In the genomic region with DNA sequence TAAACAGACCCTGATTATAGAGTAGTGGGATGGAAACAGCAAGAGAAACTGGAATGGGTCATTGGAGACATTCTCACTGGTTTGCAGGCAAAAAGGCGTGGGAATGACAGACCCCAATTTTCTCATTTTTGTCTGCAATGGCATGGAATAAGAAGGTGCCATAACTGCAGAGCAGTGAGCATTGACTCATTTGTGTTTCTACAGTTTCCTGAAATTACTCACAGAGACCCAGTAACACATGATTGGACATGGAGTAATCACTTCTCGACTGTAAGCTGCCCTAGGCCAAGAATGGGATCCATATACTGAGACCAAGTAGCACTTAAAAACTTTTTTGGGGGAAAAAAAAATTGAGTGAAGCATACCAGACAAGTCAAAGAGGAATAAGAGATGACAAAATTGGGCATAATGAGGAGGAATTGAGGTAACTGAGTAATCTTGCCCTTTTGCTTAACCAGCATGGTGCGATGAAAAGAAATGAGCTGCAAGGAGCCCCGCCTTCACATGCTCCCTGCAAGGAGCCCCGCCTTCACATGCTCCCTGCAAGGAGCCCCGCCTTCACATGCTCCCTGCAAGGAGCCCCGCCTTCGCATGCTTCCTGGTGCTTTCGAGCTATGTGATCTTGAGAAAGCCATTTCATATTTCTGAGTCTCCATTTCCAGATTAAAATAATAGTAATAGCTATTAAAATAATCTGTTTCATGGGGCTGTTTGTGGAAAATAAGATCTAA, we compare ENCODE assay signal across 9 cellular contexts. TPM values are rescaled to one million over a fixed set of nuclear protein-coding genes. Genes with fewer than 3 reads are reported as not detected.
DNase-seq lines count a peak whose midpoint lies in the region; ATAC-seq and TF ChIP-seq lines count a peak whose summit lies in the region.
"Had no signal": no experiment of that assay in that cellular context is flagged by ENCODE, and none has a peak within 500 bp of the region (broad histone marks: within the 10 kb centered on the region; RNA-seq: fewer than 3 reads in every experiment).

No MANE protein-coding gene starts in this region.

- H3K79me2 ChIP-seq in MM.1S (ENCODE audit: low read length) = no peaks in the 10 kb centered on the region

- DNase-seq in MM.1S (no peak), renal cortical epithelial cell (ENCODE audit: low read depth) (peak; percentile 84), NCI-H446 (lab: John Stamatoyannopoulos, UW) (no peak), NCI-H345 treated with DMSO at 0.1 percent for 48 hours (lab: John Stamatoyannopoulos, UW; ENCODE audit: unreplicated experiment) (no peak), NCI-H1436 (lab: John Stamatoyannopoulos, UW) (no peak), SIG-M5 (lab: John Stamatoyannopoulos, UW) (no peak)
- DNase-seq in activated naive CD4-positive, alpha-beta T cell treated with anti-CD3 and anti-CD28 coated beads, Interleukin-2, amount 50 U/mL, for 72 hours (ENCODE audit: low spot score in 2 of 2) = peak in 1 of 2 donors; percentile 21

- H3K9me3 Mint-ChIP-seq in activated naive CD4-positive, alpha-beta T cell treated with anti-CD3 and anti-CD28 coated beads, Interleukin-2, amount 50 U/mL, for 72 hours = no peaks in the 10 kb centered on the region

- H3K4me2 ChIP-seq in MM.1S (ENCODE audit: low read depth, low read length) = peak overlapping the region; percentile 73

- 0 out of 2 replicates have a peak overlapping the region, but pooled peaks have one; percentile 17 for H2AFZ ChIP-seq in MM.1S (ENCODE audit: low read length)

- H3K4me3 ChIP-seq in MM.1S (ENCODE audit: low read length) = peak overlapping the region; percentile 35

- ATAC-seq in GM18909 (IDR thresholded peaks at IDR 0.05; ENCODE audit: poor library complexity, unreplicated experiment) = peak; percentile 28
- ATAC-seq in activated naive CD4-positive, alpha-beta T cell treated with anti-CD3 and anti-CD28 coated beads, Interleukin-2, amount 50 U/mL, for 72 hours = peak; percentile 88 to 90

- H3K27me3 ChIP-seq in MM.1S (replicated peaks; ENCODE audit: insufficient read depth, low read length) = no peaks in the 10 kb centered on the region

- peak overlapping the region; percentile 28 to 93 for H3K27ac Mint-ChIP-seq in activated naive CD4-positive, alpha-beta T cell treated with anti-CD3 and anti-CD28 coated beads, Interleukin-2, amount 50 U/mL, for 72 hours

- H3K36me3 ChIP-seq in MM.1S (replicated peaks; ENCODE audit: insufficient read depth, low read length) = no peaks in the 10 kb centered on the region

- H4K20me1 ChIP-seq in MM.1S (ENCODE audit: insufficient read depth, low read length) = no peaks in the 10 kb centered on the region

- H3K36me3 Mint-ChIP-seq in activated naive CD4-positive, alpha-beta T cell treated with anti-CD3 and anti-CD28 coated beads, Interleukin-2, amount 50 U/mL, for 72 hours = no peaks in the 10 kb centered on the region

- no peaks in the 10 kb centered on the region for H3K9me3 ChIP-seq in MM.1S (replicated peaks; ENCODE audit: insufficient read depth, low read length)

- peak overlapping the region; percentile 36; the same call in 1 of the 2 replicates for H3K27ac ChIP-seq in MM.1S (ENCODE audit: low read length)
- H3K27ac ChIP-seq: HL-60 had no signal

- no peak for TF ChIP-seq CTCF in MM.1S (IDR thresholded peaks at IDR 0.05; ENCODE audit: low read length)

- H3K4me1 ChIP-seq in MM.1S (ENCODE audit: low read length) = peaks cover 8% of the 10 kb centered on the region

- no peaks in the 10 kb centered on the region for H3K9me2 ChIP-seq in MM.1S (replicated peaks; ENCODE audit: insufficient read depth, low read length)

- peaks cover 9% of the 10 kb centered on the region for H3F3A ChIP-seq in MM.1S (ENCODE audit: insufficient read depth, low read length)

- no peak overlapping the region for H3K9ac ChIP-seq in MM.1S (ENCODE audit: low read length)

RNA-seq across cellular contexts. Expression of a gene that starts 44.2 kb away (rescaled TPM):
- 1 to 10 TPM in 1 of 2 donors, under 1 TPM in 1; 0.68 to 1.9 TPM for total RNA-seq in activated naive CD4-positive, alpha-beta T cell treated with anti-CD3 and anti-CD28 coated beads, Interleukin-2, amount 50 U/mL, for 72 hours
- 11.8 and 38.0 TPM in 2 replicates for total RNA-seq in renal cortical epithelial cell

RNA-seq across cellular contexts. Expression of a gene that starts 51.1 kb away (rescaled TPM):
- total RNA-seq in activated naive CD4-positive, alpha-beta T cell treated with anti-CD3 and anti-CD28 coated beads, Interleukin-2, amount 50 U/mL, for 72 hours = 10 to 100 TPM; 30.9 to 34.0 TPM
- total RNA-seq in renal cortical epithelial cell = 39.0 and 80.4 TPM in 2 replicates
